In the genomic region with DNA sequence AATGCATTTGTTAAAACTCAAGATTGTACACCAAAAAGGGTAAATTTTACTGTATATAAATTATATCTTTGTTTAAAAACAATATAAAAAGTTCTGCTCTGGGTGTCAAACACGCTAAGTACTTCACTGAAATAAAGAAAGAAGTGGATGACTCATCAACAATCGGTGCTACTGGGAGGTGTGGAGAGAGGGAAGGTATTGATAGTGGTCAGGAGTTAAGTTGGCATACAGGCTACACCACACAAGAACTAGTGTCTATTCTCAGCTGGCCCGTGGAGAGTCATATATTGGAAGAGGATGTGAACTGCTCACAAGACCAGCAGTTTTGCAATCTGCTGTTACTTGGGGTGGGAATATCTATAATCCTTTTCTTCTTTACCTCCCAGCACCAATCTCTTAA, we compare ENCODE assay signal across 14 cellular contexts.
"Had no signal": no experiment of that assay in that cellular context is flagged by ENCODE, and none has a peak within 500 bp of the region (broad histone marks: within the 10 kb centered on the region; RNA-seq: fewer than 3 reads in every experiment).

No MANE protein-coding gene starts in this region.

- H3K36me3 ChIP-seq: ascending aorta, esophagus muscularis mucosa, lower lobe of right lung, WERI-Rb-1 had no signal

- H3K9me3 Mint-ChIP-seq: nephron progenitor cell; stimulated activated naive B cell treated with anti-CD40 and anti-IgM and Interleukin-4, amounts not matched to agents 10 μg/mL and 1 μg/mL and 100 μg/mL, for 72 hours had no signal

- H3K9me3 ChIP-seq: ascending aorta, esophagus muscularis mucosa, lower lobe of right lung had no signal

- H3K4me3 Mint-ChIP-seq: activated T-cell treated with anti-CD3 and anti-CD28 coated beads, Interleukin-2, amount 50 U/mL, for 72 hours; nephron progenitor cell; stimulated activated naive B cell treated with anti-CD40 and anti-IgM and Interleukin-4, amounts not matched to agents 10 μg/mL and 1 μg/mL and 100 μg/mL, for 72 hours had no signal

- H3K36me3 Mint-ChIP-seq: stimulated activated naive B cell treated with anti-CD40 and anti-IgM and Interleukin-4, amounts not matched to agents 10 μg/mL and 1 μg/mL and 100 μg/mL, for 72 hours had no signal

- H3K27me3 Mint-ChIP-seq: stimulated activated naive B cell treated with anti-CD40 and anti-IgM and Interleukin-4, amounts not matched to agents 10 μg/mL and 1 μg/mL and 100 μg/mL, for 72 hours had no signal

- H3K4me1 Mint-ChIP-seq: nephron progenitor cell; stimulated activated naive B cell treated with anti-CD40 and anti-IgM and Interleukin-4, amounts not matched to agents 10 μg/mL and 1 μg/mL and 100 μg/mL, for 72 hours had no signal

- H3K4me3 ChIP-seq: ascending aorta, esophagus muscularis mucosa, lower lobe of right lung had no signal

- H3K4me1 ChIP-seq: ascending aorta, esophagus muscularis mucosa, lower lobe of right lung had no signal

- DNase-seq: activated CD4-positive, alpha-beta T cell treated with anti-CD3 and anti-CD28 coated beads, Interleukin-2, amount 50 U/mL, for 4 hours; activated effector memory CD4-positive, alpha-beta T cell treated with anti-CD3 and anti-CD28 coated beads, Interleukin-2, amount 50 U/mL, for 16 hours; activated naive CD4-positive, alpha-beta T cell treated with anti-CD3 and anti-CD28 coated beads, Interleukin-2, amount 50 U/mL, for 16 hours; activated T-cell treated with anti-CD3 and anti-CD28 coated beads, Interleukin-2, amount 50 U/mL, for 72 hours; cerebellar nuclear complex; cortex of kidney; left cardiac atrium; lower lobe of right lung; nephron progenitor cell; nucleus accumbens; stimulated activated naive B cell treated with anti-CD40 and anti-IgM and Interleukin-4, amounts not matched to agents 10 μg/mL and 1 μg/mL and 100 μg/mL, for 72 hours; WERI-Rb-1 had no signal

- H3K27ac Mint-ChIP-seq: activated T-cell treated with anti-CD3 and anti-CD28 coated beads, Interleukin-2, amount 50 U/mL, for 72 hours; nephron progenitor cell; stimulated activated naive B cell treated with anti-CD40 and anti-IgM and Interleukin-4, amounts not matched to agents 10 μg/mL and 1 μg/mL and 100 μg/mL, for 72 hours had no signal

- H3K27me3 ChIP-seq: ascending aorta, esophagus muscularis mucosa had no signal

- H3K27ac ChIP-seq: ascending aorta, esophagus muscularis mucosa, lower lobe of right lung, WERI-Rb-1 had no signal
